In the genomic region with DNA sequence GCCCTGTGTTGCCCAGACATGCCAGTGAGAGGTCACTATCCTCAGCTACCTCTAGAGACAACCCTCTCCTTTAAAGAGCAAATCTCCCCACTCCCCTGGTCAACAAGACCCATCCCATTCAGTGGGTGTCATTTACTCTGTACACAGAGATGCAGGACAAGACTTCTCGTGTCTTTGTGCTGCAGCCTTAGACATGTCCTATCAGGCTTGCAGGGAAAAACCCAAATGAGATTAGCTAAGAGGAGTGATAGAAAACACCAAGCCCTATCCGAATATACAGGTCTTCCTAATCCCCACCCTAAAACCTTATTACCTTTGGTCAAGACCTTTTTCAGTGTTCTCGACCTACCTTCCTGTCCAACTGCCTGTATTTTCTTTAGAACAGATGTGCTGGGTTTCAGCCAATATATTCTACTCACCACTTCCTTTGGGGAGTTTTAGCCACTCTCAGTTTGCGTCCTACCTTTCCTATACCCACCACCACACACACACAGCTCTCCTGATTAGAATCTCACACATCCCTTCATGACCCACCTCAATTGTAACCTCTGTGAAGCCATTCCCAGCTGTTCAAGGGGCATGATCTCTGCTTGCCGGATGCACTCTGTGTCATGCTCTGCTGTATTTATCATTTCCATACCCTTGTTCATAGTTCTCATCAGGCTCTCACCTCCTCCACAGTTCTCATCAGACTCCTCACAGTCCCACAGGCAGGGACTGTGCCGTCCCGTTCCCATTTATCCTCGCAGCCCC, we compare ENCODE assay signal across 8 cellular contexts. TPM values are rescaled to one million over a fixed set of nuclear protein-coding genes. Genes with fewer than 3 reads are reported as not detected.
DNase-seq lines count a peak whose midpoint lies in the region; ATAC-seq and TF ChIP-seq lines count a peak whose summit lies in the region.
"Had no signal": no experiment of that assay in that cellular context is flagged by ENCODE, and none has a peak within 500 bp of the region (broad histone marks: within the 10 kb centered on the region; RNA-seq: fewer than 3 reads in every experiment).

No MANE protein-coding gene starts in this region.

- CTCF ChIA-PET in RWPE1 (lab: Yijun Ruan, JAX), result interaction anchor here (0.6 kb wide), 1 partner anchor 121 kb away, joined by 3 read pairs; no protein-coding TSS in a partner anchor

- peak overlapping the region; percentile 89 for H3K27ac ChIP-seq in RWPE1
- no peak overlapping the region for H3K27ac ChIP-seq in effector memory CD4-positive, alpha-beta T cell (ENCODE audit: insufficient read depth, low read length, poor library complexity, severe bottlenecking)
- no peak overlapping the region for H3K27ac ChIP-seq in prostate gland

- TF ChIP-seq CTCF in RWPE1 (conservative IDR thresholded peaks at IDR 0.05; ENCODE audit: low read depth) (no peak), progenitor cell of endocrine pancreas (IDR thresholded peaks at IDR 0.05; ENCODE audit: unreplicated experiment) (no peak), prostate gland (IDR thresholded peaks at IDR 0.05) (no peak)

- peak overlapping the region; percentile 65 for H3K27ac Mint-ChIP-seq in progenitor cell of endocrine pancreas

- H3K4me1 Mint-ChIP-seq in progenitor cell of endocrine pancreas (ENCODE audit: low read depth), result peaks cover under 1% of the 10 kb centered on the region

- no peaks in the 10 kb centered on the region for H3K9me3 Mint-ChIP-seq in progenitor cell of endocrine pancreas (ENCODE audit: low read depth)
- H3K9me3 Mint-ChIP-seq: T-cell had no signal

- H3K4me3 Mint-ChIP-seq in progenitor cell of endocrine pancreas (ENCODE audit: low read depth), result no peak overlapping the region

- peaks cover 4% of the 10 kb centered on the region for H3K36me3 ChIP-seq in effector memory CD4-positive, alpha-beta T cell (ENCODE audit: control insufficient read depth, insufficient read depth, low read length)
- H3K36me3 ChIP-seq in prostate gland, result no peaks in the 10 kb centered on the region

- H3K27me3 ChIP-seq in effector memory CD4-positive, alpha-beta T cell (replicated peaks; ENCODE audit: control insufficient read depth, insufficient read depth, low read length, poor library complexity, severe bottlenecking), result no peaks in the 10 kb centered on the region
- no peaks in the 10 kb centered on the region for H3K27me3 ChIP-seq in prostate gland (replicated peaks; ENCODE audit: insufficient read depth)

- H3K27me3 Mint-ChIP-seq in progenitor cell of endocrine pancreas, result no peaks in the 10 kb centered on the region
- H3K27me3 Mint-ChIP-seq: T-cell had no signal

- ATAC-seq in GM19025 (IDR thresholded peaks at IDR 0.05; ENCODE audit: low read depth, unreplicated experiment) (peak; percentile 72), HG02798 (IDR thresholded peaks at IDR 0.05; ENCODE audit: poor library complexity, unreplicated experiment) (peak; percentile 52)

- no peak for TF ChIP-seq POLR2A in prostate gland (IDR thresholded peaks at IDR 0.05)

- intact Hi-C loops in prostate gland (cut with DNase I), result no loop called here

- H3K9me3 ChIP-seq in effector memory CD4-positive, alpha-beta T cell (ENCODE audit: control insufficient read depth, low read length), result no peaks in the 10 kb centered on the region
- H3K9me3 ChIP-seq in prostate gland, result no peaks in the 10 kb centered on the region

- H3K4me1 ChIP-seq in effector memory CD4-positive, alpha-beta T cell (ENCODE audit: control insufficient read depth, insufficient read depth, low read length, poor library complexity, severe bottlenecking), result peaks cover 13% of the 10 kb centered on the region
- H3K4me1 ChIP-seq in prostate gland (replicated peaks), result no peaks in the 10 kb centered on the region

- no peak overlapping the region for H3K4me3 ChIP-seq in effector memory CD4-positive, alpha-beta T cell (ENCODE audit: insufficient read depth, low read depth, low read length, poor library complexity, severe bottlenecking)
- no peak overlapping the region for H3K4me3 ChIP-seq in prostate gland

- POLR2A ChIA-PET in RWPE1 (lab: Yijun Ruan, JAX; ENCODE audit: low non-redundant PET), result no interaction called here

- WGBS in prostate gland, result 76% methylated on average over 8 of the region's 8 CpGs

- DNase-seq in RWPE1 (ENCODE audit: low spot score) (peak; percentile 42), progenitor cell of endocrine pancreas (ENCODE audit: low spot score, unreplicated experiment) (no peak), prostate gland (ENCODE audit: low spot score) (no peak)
- no peak for DNase-seq in stimulated activated CD4-positive, alpha-beta T cell treated with anti-CD3 and anti-CD28 coated beads, Interleukin-4, amount 100 ng/mL, for 24 hours
- DNase-seq in effector memory CD4-positive, alpha-beta T cell, result no peak

- H3K36me3 Mint-ChIP-seq in progenitor cell of endocrine pancreas (ENCODE audit: insufficient read depth), result peaks cover 5% of the 10 kb centered on the region

RNA-seq across cellular contexts. Expression of a gene that starts 39.7 kb away (rescaled TPM):
- total RNA-seq in progenitor cell of endocrine pancreas (18.6 and 19.9 TPM in 2 replicates), prostate gland (10 to 100 TPM in 1 of 2 donors, 1 to 10 TPM in 1; 7.2 to 22.4 TPM)
